Comparison of ENCODE assay signal across 9 cellular contexts in genomic region chr10:128804411-128804810, GRCh38.
"Had no signal": no experiment of that assay in that cellular context is flagged by ENCODE, and none has a peak within 500 bp of the region (broad histone marks: within the 10 kb centered on the region; RNA-seq: fewer than 3 reads in every experiment).

No MANE protein-coding gene starts in this region.

- H3K36me3 ChIP-seq: HAP-1 had no signal

- H3K27me3 Mint-ChIP-seq: IgD-negative memory B cell had no signal

- H3K27ac ChIP-seq: GM23248, HL-60 had no signal

- DNase-seq: GM23248, GOT3, H7, HFFc6 had no signal

- H3K9me3 ChIP-seq: HAP-1 had no signal

- H3K4me3 Mint-ChIP-seq: HFFc6, IgD-negative memory B cell had no signal

- ATAC-seq: HCT116, HepG2 had no signal

- H3K4me1 ChIP-seq: HAP-1 had no signal

- H3K27ac Mint-ChIP-seq: HFFc6 had no signal

- H3K4me3 ChIP-seq: GM23248, HAP-1 had no signal
